Comparison of ENCODE assay signal across 19 cellular contexts in genomic region chr4:7399433-7400234, GRCh38. TPM values are rescaled to one million over a fixed set of nuclear protein-coding genes. Genes with fewer than 3 reads are reported as not detected.
DNase-seq lines count a peak whose midpoint lies in the region; ATAC-seq and TF ChIP-seq lines count a peak whose summit lies in the region.
"Had no signal": no experiment of that assay in that cellular context is flagged by ENCODE, and none has a peak within 500 bp of the region (broad histone marks: within the 10 kb centered on the region; RNA-seq: fewer than 3 reads in every experiment).

No MANE protein-coding gene starts in this region.

- TF ChIP-seq POLR2A in stomach (IDR thresholded peaks at IDR 0.05): no peak

- H3K27ac Mint-ChIP-seq in natural killer cell: no peak overlapping the region
- no peak overlapping the region for H3K27ac Mint-ChIP-seq in neural progenitor cell
- no peak overlapping the region for H3K27ac Mint-ChIP-seq in activated naive CD8-positive, alpha-beta T cell treated with anti-CD3 and anti-CD28 coated beads for 36 hours
- H3K27ac Mint-ChIP-seq: CD8-positive, alpha-beta T cell had no signal

- no peaks in the 10 kb centered on the region for H3K79me2 ChIP-seq in neural progenitor cell (ENCODE audit: low read depth)

- TF ChIP-seq EP300 in stomach (IDR thresholded peaks at IDR 0.05): no peak

- H3K4me3 ChIP-seq in WERI-Rb-1 (ENCODE audit: low read depth, low read length) (no peak overlapping the region), stomach (no peak overlapping the region), neural progenitor cell (no peak overlapping the region)
- H3K4me3 ChIP-seq: A549, K562 had no signal

- H3K36me3 ChIP-seq in WERI-Rb-1 (peaks cover 7% of the 10 kb centered on the region), stomach (no peaks in the 10 kb centered on the region), neural progenitor cell (no peaks in the 10 kb centered on the region)

- ATAC-seq in natural killer cell: peak in 1 of 3 donors; percentile 57
- ATAC-seq: A549; CD8-positive, alpha-beta T cell; K562; PC-3 had no signal

- DNase-seq in activated gamma-delta T cell treated with Interleukin-2 at 50 U/mL for 16 hours: peak; percentile 1
- no peak for DNase-seq in activated gamma-delta T cell (lab: John Stamatoyannopoulos, UW)
- peak; percentile 3 for DNase-seq in WERI-Rb-1
- DNase-seq in natural killer cell: peak; percentile 13
- peak; percentile 13 for DNase-seq in stomach
- DNase-seq in activated naive CD4-positive, alpha-beta T cell treated with Interleukin-2 at 50 U/mL for 16 hours: no peak
- DNase-seq in neural progenitor cell (ENCODE audit: low spot score): no peak
- DNase-seq in activated naive CD8-positive, alpha-beta T cell treated with anti-CD3 and anti-CD28 coated beads for 36 hours: no peak
- DNase-seq: Calu3, EL, GOT3, NCI-H187 treated with DMSO at 0.1 percent for 48 hours, NCI-H226, PC-3, RPMI8226 had no signal

- 72 to 88% (median 85%) methylated on average over 15 to 16 of the region's 16 CpGs for WGBS in stomach, 5 donors

- no peaks in the 10 kb centered on the region for H4K20me1 ChIP-seq in neural progenitor cell (ENCODE audit: low read depth)

- H3K4me3 Mint-ChIP-seq in natural killer cell (no peak overlapping the region), neural progenitor cell (no peak overlapping the region)
- H3K4me3 Mint-ChIP-seq in activated naive CD8-positive, alpha-beta T cell treated with anti-CD3 and anti-CD28 coated beads for 36 hours: no peak overlapping the region
- H3K4me3 Mint-ChIP-seq: CD8-positive, alpha-beta T cell had no signal

- H3K4me1 Mint-ChIP-seq in natural killer cell (peaks cover 0 to 11% of the 10 kb centered on the region in 2 donors), neural progenitor cell (peaks cover 40% of the 10 kb centered on the region)
- H3K4me1 Mint-ChIP-seq in activated naive CD8-positive, alpha-beta T cell treated with anti-CD3 and anti-CD28 coated beads for 36 hours: no peaks in the 10 kb centered on the region

- no peak overlapping the region for H3K4me2 ChIP-seq in neural progenitor cell
- H3K4me2 ChIP-seq: A549 had no signal

- no peak overlapping the region for H3K9ac ChIP-seq in neural progenitor cell

- no peaks in the 10 kb centered on the region for H3K36me3 Mint-ChIP-seq in natural killer cell
- no peaks in the 10 kb centered on the region for H3K36me3 Mint-ChIP-seq in neural progenitor cell
- no peaks in the 10 kb centered on the region for H3K36me3 Mint-ChIP-seq in activated naive CD8-positive, alpha-beta T cell treated with anti-CD3 and anti-CD28 coated beads for 36 hours
- H3K36me3 Mint-ChIP-seq: CD8-positive, alpha-beta T cell had no signal

- H3K4me1 ChIP-seq in stomach (peaks cover 0 to 25% (median 18%) of the 10 kb centered on the region in 4 donors), neural progenitor cell (peaks cover 35% of the 10 kb centered on the region)

- H3K9me3 ChIP-seq in WERI-Rb-1 (ENCODE audit: severe bottlenecking) (no peaks in the 10 kb centered on the region), stomach (no peaks in the 10 kb centered on the region), neural progenitor cell (ENCODE audit: low read depth) (no peaks in the 10 kb centered on the region)
- H3K9me3 ChIP-seq: A549 had no signal

- H3K27ac ChIP-seq in WERI-Rb-1 (no peak overlapping the region), stomach (no peak overlapping the region), neural progenitor cell (no peak overlapping the region)
- H3K27ac ChIP-seq: A549 had no signal

- TF ChIP-seq CTCF in WERI-Rb-1 (IDR thresholded peaks at IDR 0.05; ENCODE audit: low read depth, low read length) (no peak), natural killer cell (IDR thresholded peaks at IDR 0.05) (no peak), stomach (IDR thresholded peaks at IDR 0.05) (no peak), neural progenitor cell (IDR thresholded peaks at IDR 0.05) (no peak)

- no peak overlapping the region for H2AFZ ChIP-seq in neural progenitor cell (replicated peaks)

- no peaks in the 10 kb centered on the region for H3K27me3 ChIP-seq in WERI-Rb-1 (ENCODE audit: insufficient read depth, low read depth, severe bottlenecking)
- peaks cover 0 to 26% (median 0%) of the 10 kb centered on the region in 3 donors for H3K27me3 ChIP-seq in stomach
- no peaks in the 10 kb centered on the region for H3K27me3 ChIP-seq in neural progenitor cell

- intact Hi-C loops in natural killer cell (cut with micrococcal nuclease) (no loop called here), stomach (cut with DNase I; ENCODE audit: low total_unique reads) (no loop called here)

- peaks cover 36 to 45% of the 10 kb centered on the region in 2 donors for H3K27me3 Mint-ChIP-seq in natural killer cell (ENCODE audit: low read depth in 2 of 2)
- peaks cover 6% of the 10 kb centered on the region for H3K27me3 Mint-ChIP-seq in neural progenitor cell (ENCODE audit: insufficient read depth, low read depth)
- H3K27me3 Mint-ChIP-seq in activated naive CD8-positive, alpha-beta T cell treated with anti-CD3 and anti-CD28 coated beads for 36 hours: peaks cover 17% of the 10 kb centered on the region

- peaks cover 16% of the 10 kb centered on the region for H3F3A ChIP-seq in neural progenitor cell (ENCODE audit: low read depth)

- H3K9me3 Mint-ChIP-seq in natural killer cell (peaks cover 4 to 8% of the 10 kb centered on the region in 2 donors), neural progenitor cell (peaks cover 12% of the 10 kb centered on the region)
- H3K9me3 Mint-ChIP-seq in activated naive CD8-positive, alpha-beta T cell treated with anti-CD3 and anti-CD28 coated beads for 36 hours: no peaks in the 10 kb centered on the region

RNA-seq across cellular contexts. Expression of gene PSAPL1, which starts 35.1 kb away (rescaled TPM):
- total RNA-seq in natural killer cell (not detected), stomach (10 to 100 TPM in 2 of 5 donors, under 1 TPM in 1, not detected in 2; 0.45 to 37.5 (median 14.8) TPM), neural progenitor cell (ENCODE audit: low replicate concordance) (0.06 TPM in 1 of 2 replicates, not detected in the other)
- 1 to 10 TPM in 2 of 3 donors, under 1 TPM in 1; 0.03 to 7.0 (median 4.3) TPM for polyA plus RNA-seq in stomach
- not detected for total RNA-seq in activated naive CD8-positive, alpha-beta T cell treated with anti-CD3 and anti-CD28 coated beads for 36 hours
- total RNA-seq: Calu3; CD8-positive, alpha-beta T cell; K562 had no signal
- polyA plus RNA-seq: BJ, K562 had no signal

Comparison
In these comparisons a context has a peak if more than half of its experiments do, and no peak if none do; other contexts are left out.
1. DNase-seq: peak in activated gamma-delta T cell treated with Interleukin-2 at 50 U/mL for 16 hours (single experiment), WERI-Rb-1 (single experiment), natural killer cell (single experiment) and stomach (single experiment); none in activated gamma-delta T cell (single experiment), activated naive CD4-positive, alpha-beta T cell treated with Interleukin-2 at 50 U/mL for 16 hours (single experiment), neural progenitor cell (single experiment) and activated naive CD8-positive, alpha-beta T cell treated with anti-CD3 and anti-CD28 coated beads for 36 hours (single experiment).